13 cellular contexts compared by ENCODE assay signal in the genomic region with DNA sequence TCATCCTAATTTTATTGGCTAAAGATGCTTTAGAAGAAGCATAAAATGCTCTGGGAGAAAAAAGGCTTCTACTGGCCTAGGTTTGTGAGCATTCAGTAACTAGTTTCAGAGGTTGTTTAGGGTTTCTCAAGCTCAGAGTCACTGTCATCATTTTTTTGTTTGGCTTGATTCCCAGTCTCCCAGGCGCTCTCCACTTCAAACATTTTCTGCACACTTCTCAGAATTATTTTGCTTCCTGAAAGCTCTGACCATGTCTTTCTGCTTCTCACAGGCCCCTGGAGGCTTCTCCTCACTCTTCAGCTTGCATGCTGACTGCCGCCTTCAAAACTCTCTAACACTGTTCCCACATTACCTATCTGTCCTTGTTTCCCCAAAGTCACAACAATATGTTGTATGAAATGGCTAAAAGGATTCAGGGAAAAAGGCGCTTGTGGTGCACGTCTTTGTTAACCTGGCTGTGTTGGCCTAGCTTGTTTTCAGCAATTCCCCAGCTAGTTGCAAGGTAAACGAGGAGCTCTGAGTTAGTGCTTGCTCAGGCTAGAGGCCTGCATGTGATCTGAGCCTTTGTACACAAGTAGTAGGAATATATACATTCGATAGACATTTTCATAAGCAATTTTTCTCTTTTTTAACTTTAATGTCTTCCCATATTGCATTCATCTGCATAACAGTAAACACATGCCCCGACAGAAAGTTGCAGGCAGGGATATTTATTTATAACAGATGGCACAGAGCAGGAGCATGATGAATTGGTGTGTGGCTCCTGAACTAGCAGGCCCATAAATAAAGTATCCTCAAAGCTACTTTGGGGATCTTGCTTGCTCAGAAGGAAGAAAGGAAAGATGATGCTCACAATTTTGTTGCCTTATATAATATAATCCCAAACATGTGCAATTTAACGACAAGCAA.
A peak's percentile ranks its signal among the peaks of the same experiment; 100 is the strongest.
DNase-seq lines count a peak whose midpoint lies in the region; ATAC-seq, FAIRE-seq and TF ChIP-seq lines count a peak whose summit lies in the region.
"Had no signal": no experiment of that assay in that cellular context is flagged by ENCODE, and none has a peak within 500 bp of the region (broad histone marks: within the 10 kb centered on the region; RNA-seq: fewer than 3 reads in every experiment).

No MANE protein-coding gene starts in this region.

- DNase-seq in AG10803 (ENCODE audit: low read depth) (peak; percentile 73), IMR-90 (peak; percentile 77), kidney tubule cell (ENCODE audit: low spot score) (peak; percentile 23), omental fat pad (ENCODE audit: low spot score) (no peak), frontal cortex (ENCODE audit: low spot score in 2 of 2) (no peak)
- DNase-seq: amniotic stem cell, Calu3, NCI-H226 had no signal

- peak overlapping the region; percentile 76 for H3K18ac ChIP-seq in IMR-90 (ENCODE audit: low read depth, low read length)

- H3K27ac ChIP-seq in IMR-90 (ENCODE audit: insufficient read depth, low read length) = peak overlapping the region; percentile 12; the same call in 1 of the 2 replicates

- peak overlapping the region; percentile 65; the same call in 1 of the 2 replicates for H2BK120ac ChIP-seq in IMR-90 (ENCODE audit: low read depth, low read length)

- no peaks in the 10 kb centered on the region for H3K79me1 ChIP-seq in IMR-90 (ENCODE audit: low read depth in 1 of 2, low read length in 2 of 2)

- no peak for TF ChIP-seq CTCF in AG10803 (conservative IDR thresholded peaks at IDR 0.05; ENCODE audit: low read length)
- no peak for TF ChIP-seq CTCF in IMR-90 (conservative IDR thresholded peaks at IDR 0.05; ENCODE audit: low read depth, low read length)
- no peak for TF ChIP-seq CTCF in brain (conservative IDR thresholded peaks at IDR 0.05)
- TF ChIP-seq CTCF in omental fat pad (IDR thresholded peaks at IDR 0.05) = no peak

- peak overlapping the region; percentile 36 for H2BK20ac ChIP-seq in IMR-90 (ENCODE audit: low read depth, low read length)

- no peak for TF ChIP-seq RAD21 in IMR-90 (IDR thresholded peaks at IDR 0.05; ENCODE audit: low read length)

- in situ Hi-C loops in IMR-90 (cut with MboI; ENCODE audit: low sequenced_read_pairs) = no loop called here

- ATAC-seq in IMR-90 (ENCODE audit: low read depth) = peak; percentile 68
- ATAC-seq in GM19467 (IDR thresholded peaks at IDR 0.05; ENCODE audit: unreplicated experiment) = no peak
- ATAC-seq in GM21825 (IDR thresholded peaks at IDR 0.05; ENCODE audit: unreplicated experiment) = no peak
- no peak for ATAC-seq in omental fat pad (ENCODE audit: low FRiP score)
- ATAC-seq: activated CD4-positive, CD25-positive, alpha-beta regulatory T cell treated with anti-CD3 and anti-CD28 coated beads, Interleukin-2, amount 50 U/mL, for 24 hours had no signal

- peak overlapping the region; percentile 80 for H2AFZ ChIP-seq in IMR-90 (replicated peaks; ENCODE audit: low read length, poor library complexity)

- peak overlapping the region; percentile 24; the same call in 1 of the 2 replicates for H3K56ac ChIP-seq in IMR-90 (ENCODE audit: extremely low read depth, insufficient read depth, low read length)

- H3K14ac ChIP-seq in IMR-90 (replicated peaks; ENCODE audit: low read depth, low read length) = peak overlapping the region; percentile 77

- H3K4me3 ChIP-seq in AG10803 (ENCODE audit: low read length) = no peak overlapping the region
- H3K4me3 ChIP-seq in IMR-90 (ENCODE audit: insufficient read depth, low read depth, low read length) = no peak overlapping the region

- CTCF ChIA-PET in IMR-90 (lab: Yijun Ruan, JAX) = no interaction called here

- peaks cover 4% of the 10 kb centered on the region for H3K9me1 ChIP-seq in IMR-90 (ENCODE audit: insufficient read depth, low read length)

- H3K36me3 Mint-ChIP-seq in brain = no peaks in the 10 kb centered on the region

- peak overlapping the region; percentile 44 for H2BK5ac ChIP-seq in IMR-90 (ENCODE audit: low read depth, low read length, poor library complexity, severe bottlenecking)

- no peaks in the 10 kb centered on the region for H3K9me3 ChIP-seq in IMR-90 (ENCODE audit: control insufficient read depth, insufficient read depth, low read length)

- dilution Hi-C loops in IMR-90 (cut with HindIII; ENCODE audit: low sequenced_read_pairs, unreplicated experiment) = no loop called here

- no peak overlapping the region; the same call in 1 of the 2 replicates for H3K9ac ChIP-seq in IMR-90 (ENCODE audit: low read depth, low read length)

- H3K27me3 ChIP-seq in IMR-90 (ENCODE audit: control insufficient read depth, insufficient read depth, low read length) = no peaks in the 10 kb centered on the region

- H2AK9ac ChIP-seq in IMR-90 (replicated peaks; ENCODE audit: low read depth, low read length, poor library complexity) = no peak overlapping the region

- peak overlapping the region; percentile 10 to 81 (median 20) for H3K27ac Mint-ChIP-seq in brain
- H3K27ac Mint-ChIP-seq: stimulated activated naive CD8-positive, alpha-beta T cell treated with anti-CD3 and anti-CD28 coated beads, Interleukin-15, Interleukin-2, amounts not matched to agents 100 ng/mL and 50 ng/mL, for 24 hours had no signal

- no peak for TF ChIP-seq POLR2A in IMR-90 (IDR thresholded peaks at IDR 0.05; ENCODE audit: low read depth, low read length)

- intact Hi-C loops in IMR-90 (cut with micrococcal nuclease) = no loop called here

- peak overlapping the region; percentile 4 to 41; a peak in 1 of 4 replicates for H4K8ac ChIP-seq in IMR-90 (ENCODE audit: low read depth in 2 of 2, low read length in 2 of 2)

- H3K23ac ChIP-seq in IMR-90 (ENCODE audit: low read depth, low read length) = peak overlapping the region; percentile 42; the same call in 1 of the 2 replicates

- no TSS peak for BruUV-seq in IMR-90 (replicated peaks; lab: Mats Ljungman, UMichigan)

- H4K20me1 ChIP-seq in IMR-90 (ENCODE audit: insufficient read depth, low read length) = no peaks in the 10 kb centered on the region

- peak overlapping the region in 1 of 5 experiments; percentile 5 for H3K4me3 Mint-ChIP-seq in brain
- H3K4me3 Mint-ChIP-seq: stimulated activated naive CD8-positive, alpha-beta T cell treated with anti-CD3 and anti-CD28 coated beads, Interleukin-15, Interleukin-2, amounts not matched to agents 100 ng/mL and 50 ng/mL, for 24 hours had no signal

- FAIRE-seq in frontal cortex (lab: Jason Lieb, UNC) = no peak

- WGBS in IMR-90 (ENCODE audit: extremely low coverage in 2 of 2, insufficient read length in 1 of 2), 2 experiments = no CpG with 5 or more reads among the region's 8 CpGs

- no peaks in the 10 kb centered on the region for H3K27me3 Mint-ChIP-seq in brain

- H2BK15ac ChIP-seq in IMR-90 (ENCODE audit: low read depth, low read length) = 0 out of 3 replicates have a peak overlapping the region, but pooled peaks have one; percentile 20

- peak overlapping the region; percentile 11; the same call in 1 of the 2 replicates for H3K4me2 ChIP-seq in IMR-90 (ENCODE audit: low read depth, low read length)

- peak overlapping the region; percentile 61; the same call in 1 of the 2 replicates for H4K91ac ChIP-seq in IMR-90 (ENCODE audit: insufficient read depth, low read depth, low read length)

- no peaks in the 10 kb centered on the region for H3K36me3 ChIP-seq in IMR-90 (ENCODE audit: control insufficient read depth, insufficient read depth, low read length)

- peaks cover 5% of the 10 kb centered on the region for H3K4me1 ChIP-seq in IMR-90 (ENCODE audit: control insufficient read depth, insufficient read depth, low read length)

- peak overlapping the region; percentile 50 for H4K5ac ChIP-seq in IMR-90 (ENCODE audit: low read depth, low read length)

- no peak overlapping the region for H2AK5ac ChIP-seq in IMR-90 (ENCODE audit: low read depth, low read length)

- H3K4ac ChIP-seq in IMR-90 (ENCODE audit: low read depth, low read length) = peak overlapping the region; percentile 81

- no peaks in the 10 kb centered on the region for H3K9me3 Mint-ChIP-seq in brain
- H3K9me3 Mint-ChIP-seq: stimulated activated naive CD8-positive, alpha-beta T cell treated with anti-CD3 and anti-CD28 coated beads, Interleukin-15, Interleukin-2, amounts not matched to agents 100 ng/mL and 50 ng/mL, for 24 hours had no signal

- POLR2A ChIA-PET in IMR-90 (lab: Charles Lee; ENCODE audit: unreplicated experiment) = no interaction called here

- peaks cover 29% of the 10 kb centered on the region for H3K4me1 Mint-ChIP-seq in brain

TF ChIP-seq in IMR-90, 13 proteins besides CTCF, POLR2A, EP300 and RAD21:
- no peak for TF ChIP-seq CHD1 (IDR thresholded peaks at IDR 0.05; ENCODE audit: low read depth, low read length)

Comparison
In these comparisons a context has a peak if more than half of its experiments do, and no peak if none do; other contexts are left out.
1. DNase-seq: peak in AG10803 (single experiment), IMR-90 (single experiment) and kidney tubule cell (single experiment); none in omental fat pad (single experiment) and frontal cortex (0 of 2).